9 cellular contexts compared by ENCODE assay signal in the genomic region with DNA sequence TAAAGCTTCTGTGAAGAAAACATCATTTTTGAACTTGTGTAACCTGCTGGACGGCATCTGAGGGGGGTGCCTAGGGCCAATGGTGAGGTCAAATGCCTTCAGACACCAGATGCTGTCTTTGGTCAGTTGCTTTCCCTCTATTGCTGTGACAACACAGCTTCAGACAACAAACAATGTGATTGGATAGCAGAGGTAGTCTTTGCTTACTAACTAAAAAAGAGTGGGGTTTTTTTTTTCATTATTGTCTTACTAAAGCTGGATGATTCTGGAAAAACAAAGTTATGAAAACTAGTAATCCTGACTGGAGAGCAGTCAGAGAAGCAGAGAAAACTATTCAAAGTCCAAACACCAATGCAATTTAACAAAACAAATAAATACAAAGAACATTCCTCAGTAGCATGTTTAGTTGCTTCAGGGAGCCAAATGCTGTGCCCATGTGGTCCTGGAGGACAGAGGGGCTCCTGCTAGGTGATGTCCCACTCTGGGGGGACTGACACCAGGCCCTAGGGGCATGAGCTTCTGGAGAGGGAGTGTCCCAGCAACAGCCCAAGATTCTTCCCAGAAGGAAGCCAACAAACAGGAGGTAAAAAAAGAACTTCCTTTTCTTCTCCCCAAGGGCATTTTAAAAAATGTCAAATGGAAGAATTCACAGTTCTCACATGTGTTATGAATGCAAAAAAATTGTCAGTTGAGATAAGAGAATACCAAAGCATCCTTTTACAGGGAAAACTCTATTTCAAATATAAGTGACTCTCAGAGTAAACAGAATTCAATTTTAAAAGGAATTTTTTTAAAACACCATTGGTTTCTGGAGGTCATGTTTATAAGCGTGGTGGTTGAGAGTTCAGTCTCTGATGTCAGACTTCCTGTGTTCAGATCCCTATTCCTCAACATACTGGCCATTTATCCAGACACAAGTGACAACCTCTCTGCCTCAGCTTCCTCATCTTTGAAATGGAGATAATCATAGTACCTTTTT.
DNase-seq lines count a peak whose midpoint lies in the region; ATAC-seq, FAIRE-seq and TF ChIP-seq lines count a peak whose summit lies in the region.
"Had no signal": no experiment of that assay in that cellular context is flagged by ENCODE, and none has a peak within 500 bp of the region (broad histone marks: within the 10 kb centered on the region; RNA-seq: fewer than 3 reads in every experiment).

No MANE protein-coding gene starts in this region.

- TF ChIP-seq POLR2A in GM12892 (IDR thresholded peaks at IDR 0.05; ENCODE audit: low read depth, low read length) = no peak
- no peak for TF ChIP-seq POLR2A in spleen (IDR thresholded peaks at IDR 0.05)

- peak; percentile 21 for FAIRE-seq in GM12892 (lab: Jason Lieb, UNC)

- no peak for ATAC-seq in HG03354 (IDR thresholded peaks at IDR 0.05; ENCODE audit: poor library complexity, severe bottlenecking, unreplicated experiment)
- no peak for ATAC-seq in GM21381 (IDR thresholded peaks at IDR 0.05; ENCODE audit: unreplicated experiment)

- no peak overlapping the region for H3K4me3 ChIP-seq in adipocyte (ENCODE audit: low read length)
- no peak overlapping the region for H3K4me3 ChIP-seq in spleen

- peaks cover 8 to 11% of the 10 kb centered on the region in 2 donors for H3K4me1 Mint-ChIP-seq in immature natural killer cell

- H3K9me3 ChIP-seq in adipocyte (ENCODE audit: control insufficient read depth, low read length) = no peaks in the 10 kb centered on the region
- H3K9me3 ChIP-seq in spleen = no peaks in the 10 kb centered on the region

- H3K27me3 Mint-ChIP-seq in immature natural killer cell (ENCODE audit: low read depth in 3 of 3) = no peaks in the 10 kb centered on the region

- H3K36me3 ChIP-seq in adipocyte (ENCODE audit: control insufficient read depth, insufficient read depth, low read length, severe bottlenecking) (no peaks in the 10 kb centered on the region), spleen (peaks cover 3 to 87% (median 25%) of the 10 kb centered on the region in 6 donors)

- peaks cover 0 to 16% (median 0%) of the 10 kb centered on the region in 3 donors for H3K36me3 Mint-ChIP-seq in immature natural killer cell

- H3K4me1 ChIP-seq in adipocyte (ENCODE audit: control insufficient read depth, insufficient read depth, low read length) (peaks cover 29% of the 10 kb centered on the region), spleen (peaks cover 4 to 33% (median 19%) of the 10 kb centered on the region in 6 donors)

- H3K27me3 ChIP-seq in adipocyte (replicated peaks; ENCODE audit: control insufficient read depth, insufficient read depth, low read length) = no peaks in the 10 kb centered on the region
- H3K27me3 ChIP-seq in spleen (replicated peaks in 1 of 7) = no peaks in the 10 kb centered on the region

- H3K9ac ChIP-seq in adipocyte (ENCODE audit: low read length) = no peak overlapping the region

- no peak for TF ChIP-seq CTCF in spleen (IDR thresholded peaks at IDR 0.05 in 8 of 11, conservative IDR thresholded peaks at IDR 0.05 in 3 of 11)

- H3K4me3 Mint-ChIP-seq in immature natural killer cell = no peak overlapping the region

- no peaks in the 10 kb centered on the region for H3K9me3 Mint-ChIP-seq in immature natural killer cell

- DNase-seq in GM12892 (ENCODE audit: insufficient read length) = no peak
- DNase-seq in adipocyte (ENCODE audit: low read depth) = peak; percentile 66
- no peak for DNase-seq in immature natural killer cell
- DNase-seq in spleen = no peak
- no peak for DNase-seq in NCI-H2171 (lab: John Stamatoyannopoulos, UW)
- DNase-seq in NCI-H82 (lab: John Stamatoyannopoulos, UW) = no peak
- DNase-seq: activated CD8-positive, alpha-beta memory T cell treated with anti-CD3 and anti-CD28 coated beads, Interleukin-2, amount 50 U/mL, for 48 hours had no signal

- H3K27ac ChIP-seq in spleen = peak overlapping the region in 7 of 8 donors; percentile 44 to 73 (median 55)

- intact Hi-C loops in spleen (cut with DNase I; ENCODE audit: low total_unique reads) = no loop called here

- WGBS in spleen, 5 donors = 55 to 71% (median 67%) methylated on average over 2 of the region's 2 CpGs

- H3K27ac Mint-ChIP-seq in immature natural killer cell = peak overlapping the region in 5 of 6 donors; percentile 45 to 76 (median 67)
